ENCODE assay signal across 26 cellular contexts in the genomic region with DNA sequence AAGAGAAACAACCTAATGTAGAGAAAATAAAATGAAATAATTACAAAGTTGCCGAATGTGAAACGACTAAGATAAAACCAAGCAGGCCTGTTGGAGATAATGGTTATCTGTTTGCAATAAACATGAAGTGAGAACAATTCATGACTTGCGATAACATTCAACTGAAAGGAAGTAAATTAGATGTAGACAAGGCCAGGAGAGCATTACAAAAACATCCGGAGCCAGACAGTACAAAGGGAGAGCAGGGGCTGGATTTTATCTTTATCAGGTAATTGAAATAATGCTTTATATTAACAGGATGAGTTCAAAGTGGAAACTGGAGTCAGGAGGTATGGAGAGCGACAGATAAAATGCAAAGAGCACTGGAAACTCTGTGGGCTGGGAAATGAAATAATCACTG.
"Had no signal": no experiment of that assay in that cellular context is flagged by ENCODE, and none has a peak within 500 bp of the region (broad histone marks: within the 10 kb centered on the region; RNA-seq: fewer than 3 reads in every experiment).

No MANE protein-coding gene starts in this region.

- H3K4me3 ChIP-seq: ascending aorta, breast epithelium, cardiac muscle cell, colonic mucosa had no signal

- DNase-seq: activated CD4-positive, alpha-beta memory T cell treated with anti-CD3 and anti-CD28 coated beads, Interleukin-2, amount 10 ng/mL, durations not matched to agents 7 days and 5 days; activated CD4-positive, alpha-beta T cell treated with anti-CD3 and anti-CD28 coated beads for 1 hour; activated CD4-positive, alpha-beta T cell treated with anti-CD3 and anti-CD28 coated beads for 4 hours; activated CD4-positive, alpha-beta T cell treated with anti-CD3 and anti-CD28 coated beads, Interleukin-2, amount 10 ng/mL, durations not matched to agents 7 days and 5 days; activated CD4-positive, alpha-beta T cell treated with anti-CD3 and anti-CD28 coated beads, Interleukin-2, amount 50 U/mL, for 4 hours; activated CD8-positive, alpha-beta memory T cell treated with anti-CD3 and anti-CD28 coated beads for 24 hours; activated effector memory CD4-positive, alpha-beta T cell treated with Interleukin-2 at 50 U/mL for 16 hours; activated naive CD4-positive, alpha-beta T cell treated with anti-CD3 and anti-CD28 coated beads for 36 hours; activated naive CD8-positive, alpha-beta T cell treated with anti-CD3 and anti-CD28 coated beads for 36 hours; activated naive CD8-positive, alpha-beta T cell treated with anti-CD3 and anti-CD28 coated beads, Interleukin-2, amount 50 U/mL, for 24 hours; activated T-cell treated with anti-CD3 and anti-CD28 coated beads, Interleukin-2, amount 50 U/mL, for 4 hours; central memory CD4-positive, alpha-beta T cell; cerebellar nuclear complex; colonic mucosa; effector CD8-positive, alpha-beta T cell; foreskin fibroblast; head of caudate nucleus; T-helper 2 cell had no signal

- H3K9me3 ChIP-seq: ascending aorta, breast epithelium, colonic mucosa had no signal

- H3K27ac ChIP-seq: ascending aorta, breast epithelium, cardiac muscle cell, colonic mucosa, epithelial cell of prostate, VCaP had no signal

- H3K36me3 ChIP-seq: ascending aorta, breast epithelium, cardiac muscle cell, colonic mucosa had no signal

- H3K4me1 ChIP-seq: ascending aorta, breast epithelium, colonic mucosa had no signal

- H3K27me3 ChIP-seq: ascending aorta, breast epithelium, cardiac muscle cell, colonic mucosa had no signal

- ATAC-seq: activated naive CD8-positive, alpha-beta T cell treated with anti-CD3 and anti-CD28 coated beads, Interleukin-2, amount 50 U/mL, for 24 hours; activated T-cell treated with anti-CD3 and anti-CD28 coated beads, Interleukin-2, amount 50 U/mL, for 4 hours; activated T-helper 17 cell treated with anti-CD3 and anti-CD28 coated beads, Interleukin-2, amount 50 U/mL, for 72 hours; esophagus mucosa; WTC11 had no signal
